4 cellular contexts compared by ENCODE assay signal in the genomic region with DNA sequence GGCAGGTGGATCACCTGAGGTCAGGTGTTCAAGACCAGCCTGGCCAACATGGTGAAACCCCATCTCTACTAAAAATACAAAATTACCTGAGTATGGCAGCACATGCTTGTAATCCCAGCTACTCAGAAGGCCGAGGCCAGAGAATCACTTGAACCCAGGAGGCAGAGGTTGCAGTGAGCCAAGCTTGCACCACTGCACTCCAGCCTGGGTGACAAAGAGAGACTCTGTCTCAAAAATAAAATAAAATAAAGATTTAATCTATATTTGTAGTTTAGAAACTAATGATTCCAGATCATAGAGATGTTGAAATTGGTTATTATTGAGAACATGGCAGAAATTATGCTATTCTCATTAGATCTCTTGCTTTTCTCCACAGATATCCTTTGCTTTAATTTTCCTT. TPM values are rescaled to one million over a fixed set of nuclear protein-coding genes. Genes with fewer than 3 reads are reported as not detected.
"Had no signal": no experiment of that assay in that cellular context is flagged by ENCODE, and none has a peak within 500 bp of the region (broad histone marks: within the 10 kb centered on the region; RNA-seq: fewer than 3 reads in every experiment).

A gene (plus strand): TSS at position 301 of the 400 bp plus-strand sequence.

RNA-seq across cellular contexts. Expression of the gene that starts here (rescaled TPM):
- total RNA-seq: LHCN-M2, M059J, MCF 10A, NCI-H460 had no signal
